In the genomic region with DNA sequence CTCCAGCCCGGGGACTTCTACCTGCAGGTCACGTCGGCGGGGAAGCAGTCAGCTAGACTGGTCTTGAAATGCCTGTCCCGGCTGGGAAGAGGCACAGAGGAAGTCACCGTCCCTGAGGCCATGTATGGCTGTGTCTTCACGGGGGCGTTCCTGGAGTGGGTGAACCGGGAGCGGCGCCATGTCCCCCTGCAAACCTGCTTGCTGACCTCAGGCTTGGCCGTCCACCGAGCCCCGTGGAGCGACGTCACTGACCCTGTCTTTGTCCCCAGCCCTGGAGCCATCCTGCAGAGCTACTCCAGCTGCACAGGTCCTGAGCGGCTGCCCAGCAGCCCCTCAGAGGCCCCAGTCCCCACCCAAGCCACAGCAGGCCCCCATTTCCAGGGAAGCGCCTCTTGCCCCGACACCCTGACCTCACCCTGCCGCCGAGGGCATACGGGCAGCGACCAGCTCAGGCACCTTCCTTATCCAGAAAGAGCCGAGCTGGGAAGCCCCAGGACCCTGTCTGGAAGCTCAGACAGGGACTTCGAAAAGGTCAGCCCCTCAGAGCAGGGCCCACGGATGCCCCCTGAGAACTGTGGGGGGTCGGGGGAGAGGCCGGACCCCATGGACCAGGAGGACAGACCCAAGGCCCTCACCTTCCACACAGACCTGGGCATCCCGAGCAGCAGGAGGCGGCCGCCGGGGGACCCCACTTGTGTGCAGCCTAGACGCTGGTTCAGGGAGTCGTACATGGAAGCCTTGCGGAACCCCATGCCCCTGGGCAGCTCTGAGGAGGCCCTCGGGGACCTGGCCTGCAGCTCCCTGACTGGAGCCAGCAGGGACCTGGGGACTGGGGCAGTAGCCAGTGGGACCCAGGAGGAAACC, we compare ENCODE assay signal across 24 cellular contexts. TPM values are rescaled to one million over a fixed set of nuclear protein-coding genes. Genes with fewer than 3 reads are reported as not detected.
DNase-seq lines count a peak whose midpoint lies in the region; ATAC-seq, FAIRE-seq and TF ChIP-seq lines count a peak whose summit lies in the region.
"Had no signal": no experiment of that assay in that cellular context is flagged by ENCODE, and none has a peak within 500 bp of the region (broad histone marks: within the 10 kb centered on the region; RNA-seq: fewer than 3 reads in every experiment).

No MANE protein-coding gene starts in this region.

- FAIRE-seq in HTR-8/SVneo (lab: Jason Lieb, UNC): peak; percentile 68
- FAIRE-seq: GM12892, RCC 7860 had no signal

- H3K36me3 ChIP-seq in esophagus muscularis mucosa (no peaks in the 10 kb centered on the region), osteoblast (ENCODE audit: insufficient read depth, low read length) (no peaks in the 10 kb centered on the region)
- H3K36me3 ChIP-seq: MG63 had no signal

- H3K27ac ChIP-seq in esophagus muscularis mucosa (replicated peaks in 1 of 4) (no peak overlapping the region), osteoblast (ENCODE audit: low read depth, low read length) (no peak overlapping the region)

- no peaks in the 10 kb centered on the region for H3K4me1 ChIP-seq in esophagus muscularis mucosa
- no peaks in the 10 kb centered on the region for H3K4me1 ChIP-seq in osteoblast (ENCODE audit: insufficient read depth, low read length)

- H3K4me2 ChIP-seq in osteoblast (ENCODE audit: insufficient read depth, low read length): no peak overlapping the region

- H2AFZ ChIP-seq in osteoblast (ENCODE audit: low read length): no peak overlapping the region

- no peak for ATAC-seq in GM18861 (IDR thresholded peaks at IDR 0.05; ENCODE audit: unreplicated experiment)
- ATAC-seq: CD8-positive, alpha-beta T cell; Right ventricle myocardium inferior had no signal

- H3K79me2 ChIP-seq in osteoblast (ENCODE audit: insufficient read depth, low read length): no peaks in the 10 kb centered on the region

- DNase-seq in GM10266 (ENCODE audit: extremely low spot score) (peak; percentile 12), HTR-8/SVneo (ENCODE audit: insufficient read length, low spot score) (no peak), esophagus muscularis mucosa (ENCODE audit: extremely low spot score) (peak; percentile 66), osteoblast (ENCODE audit: insufficient read length, low spot score, missing footprints) (peak; percentile 86), dedifferentiated amniotic fluid mesenchymal stem cell (ENCODE audit: extremely low spot score) (no peak)
- no peak for DNase-seq in activated CD4-positive, alpha-beta T cell treated with anti-CD3 and anti-CD28 coated beads for 48 hours
- DNase-seq: ACHN; AML-193; C1 segment of cervical spinal cord; CD8-positive, alpha-beta T cell; DMS153; MG63; NCI-H1417; NCI-H1694 treated with DMSO at 0.1 percent for 48 hours; NCI-H2081 treated with DMSO at 0.1 percent for 48 hours; NCI-H446; NCI-H526 had no signal

- TF ChIP-seq CTCF in GM10266 (IDR thresholded peaks at IDR 0.05; ENCODE audit: control insufficient read depth, insufficient read depth, low read depth, missing control alignments): no peak
- no peak for TF ChIP-seq CTCF in esophagus muscularis mucosa (IDR thresholded peaks at IDR 0.05)
- no peak for TF ChIP-seq CTCF in osteoblast (IDR thresholded peaks at IDR 0.05; ENCODE audit: extremely low read depth, low read depth, low read length)

- H3K4me3 ChIP-seq in esophagus muscularis mucosa (no peak overlapping the region), osteoblast (ENCODE audit: insufficient read depth, low read length) (no peak overlapping the region)
- H3K4me3 ChIP-seq: MG63 had no signal

- H3K27me3 ChIP-seq in esophagus muscularis mucosa (peaks cover 0 to 29% (median 0%) of the 10 kb centered on the region in 4 donors), osteoblast (ENCODE audit: insufficient read depth, low read length) (peaks cover 13% of the 10 kb centered on the region)

- WGBS in esophagus muscularis mucosa: 92% methylated on average over 22 of the region's 36 CpGs

- no peak for TF ChIP-seq EP300 in esophagus muscularis mucosa (IDR thresholded peaks at IDR 0.05)

- no peaks in the 10 kb centered on the region for H4K20me1 ChIP-seq in osteoblast (ENCODE audit: insufficient read depth, low read length)

- no peaks in the 10 kb centered on the region for H3K9me3 ChIP-seq in esophagus muscularis mucosa
- H3K9me3 ChIP-seq in osteoblast (ENCODE audit: low read depth, low read length): no peaks in the 10 kb centered on the region
- H3K9me3 ChIP-seq: MG63 had no signal

- no peak for TF ChIP-seq POLR2A in esophagus muscularis mucosa (IDR thresholded peaks at IDR 0.05; ENCODE audit: low read depth)

- intact Hi-C loops in esophagus muscularis mucosa (cut with DNase I): no loop called here

RNA-seq across cellular contexts. Expression of a gene that starts 47.8 kb away (rescaled TPM):
- total RNA-seq in esophagus muscularis mucosa: under 1 TPM in 2 of 4 donors, not detected in 2; under 0.01 to 0.46 TPM
- total RNA-seq in osteoblast: under 0.01 and 0.36 TPM in 2 replicates
- total RNA-seq: CD8-positive, alpha-beta T cell; Right ventricle myocardium inferior had no signal

RNA-seq across cellular contexts. Expression of a gene that starts 51.5 kb away (rescaled TPM):
- total RNA-seq in esophagus muscularis mucosa: not detected
- total RNA-seq in osteoblast: under 0.01 TPM in 1 of 2 replicates, not detected in the other
- total RNA-seq: CD8-positive, alpha-beta T cell; G401; H4; SK-MEL-5 had no signal

Comparison
In these comparisons a context has a peak if more than half of its experiments do, and no peak if none do; other contexts are left out.
1. DNase-seq: peak in GM10266 (single experiment), esophagus muscularis mucosa (single experiment) and osteoblast (single experiment); none in HTR-8/SVneo (single experiment), activated CD4-positive, alpha-beta T cell treated with anti-CD3 and anti-CD28 coated beads for 48 hours (single experiment) and dedifferentiated amniotic fluid mesenchymal stem cell (single experiment).